ENCODE assay signal across 29 cellular contexts in genomic region chr6:23013776-23014175, GRCh38.
A peak's percentile ranks its signal among the peaks of the same experiment; 100 is the strongest.
DNase-seq lines count a peak whose midpoint lies in the region; FAIRE-seq and TF ChIP-seq lines count a peak whose summit lies in the region.
"Had no signal": no experiment of that assay in that cellular context is flagged by ENCODE, and none has a peak within 500 bp of the region (broad histone marks: within the 10 kb centered on the region; RNA-seq: fewer than 3 reads in every experiment).

No MANE protein-coding gene starts in this region.

- DNase-seq in AG04449 (ENCODE audit: low read depth, low spot score) (peak; percentile 14), H54 (ENCODE audit: insufficient read length, low spot score) (no peak), astrocyte of the spinal cord (ENCODE audit: low read depth, low spot score) (peak; percentile 45), iris pigment epithelial cell (ENCODE audit: low read depth) (peak; percentile 21), Kasumi-1 (lab: John Stamatoyannopoulos, UW) (no peak), NCI-H2107 treated with DMSO at 0.1 percent for 48 hours (lab: John Stamatoyannopoulos, UW; ENCODE audit: unreplicated experiment) (no peak), NCI-H2081 treated with DMSO at 0.1 percent for 48 hours (lab: John Stamatoyannopoulos, UW) (no peak), NCI-H187 (lab: John Stamatoyannopoulos, UW) (no peak)
- DNase-seq: activated CD4-positive, CD25-positive, alpha-beta regulatory T cell treated with anti-CD3 and anti-CD28 coated beads, Interleukin-2, amount 50 U/mL, for 72 hours; activated CD8-positive, alpha-beta memory T cell treated with anti-CD3 and anti-CD28 coated beads for 24 hours; activated naive CD4-positive, alpha-beta T cell; activated T-cell treated with anti-CD3 and anti-CD28 coated beads, Interleukin-2, amount 50 U/mL, for 24 hours; adrenal gland; Caco-2; caudate nucleus; gastrocnemius medialis; H9; hypothalamus; islet precursor cell; KBM-7; NCI-H1694; NCI-H2227 treated with DMSO at 0.1 percent for 48 hours; NCI-H82; SHP77; stimulated activated CD4-positive, alpha-beta T cell treated with anti-CD3 and anti-CD28 coated beads, Interleukin-4, amount 100 ng/mL, for 1 hour; stimulated activated naive CD4-positive, alpha-beta T cell; thyroid gland had no signal

- TF ChIP-seq CTCF in AG04449 (IDR thresholded peaks at IDR 0.05; ENCODE audit: insufficient read depth, low read length, missing control alignments) (no peak), astrocyte of the spinal cord (IDR thresholded peaks at IDR 0.05; ENCODE audit: low read depth, low read length) (no peak)

- peak; percentile 45 for FAIRE-seq in H54 (lab: Jason Lieb, UNC)

- TF ChIP-seq POLR2A in H54 (IDR thresholded peaks at IDR 0.05; ENCODE audit: low read depth, low read length): no peak

- in situ Hi-C loops in astrocyte of the spinal cord (cut with HindIII; ENCODE audit: low sequenced_read_pairs): no loop called here

- POLR2A ChIA-PET in AG04449 (lab: Yijun Ruan, JAX): no interaction called here

- CTCF ChIA-PET in AG04449 (lab: Yijun Ruan, JAX): no interaction called here

- H3K4me3 ChIP-seq in AG04449 (ENCODE audit: low read depth, low read length) (no peak overlapping the region), astrocyte of the spinal cord (ENCODE audit: low read depth, low read length) (no peak overlapping the region)
- H3K4me3 ChIP-seq: adrenal gland; BLaER1 treated with 17β-estradiol and CSF1 and Interleukin-3, amounts not matched to agents 10 nM and 100 nM; gastrocnemius medialis; neural progenitor cell; thyroid gland had no signal

Comparison
In these comparisons a context has a peak if more than half of its experiments do, and no peak if none do; other contexts are left out.
1. DNase-seq: peak in AG04449 (single experiment), astrocyte of the spinal cord (single experiment) and iris pigment epithelial cell (single experiment); none in H54 (single experiment), Kasumi-1 (0 of 2), NCI-H2107 treated with DMSO at 0.1 percent for 48 hours (single experiment), NCI-H2081 treated with DMSO at 0.1 percent for 48 hours (single experiment) and NCI-H187 (0 of 2).